23 cellular contexts compared by ENCODE assay signal in the genomic region with DNA sequence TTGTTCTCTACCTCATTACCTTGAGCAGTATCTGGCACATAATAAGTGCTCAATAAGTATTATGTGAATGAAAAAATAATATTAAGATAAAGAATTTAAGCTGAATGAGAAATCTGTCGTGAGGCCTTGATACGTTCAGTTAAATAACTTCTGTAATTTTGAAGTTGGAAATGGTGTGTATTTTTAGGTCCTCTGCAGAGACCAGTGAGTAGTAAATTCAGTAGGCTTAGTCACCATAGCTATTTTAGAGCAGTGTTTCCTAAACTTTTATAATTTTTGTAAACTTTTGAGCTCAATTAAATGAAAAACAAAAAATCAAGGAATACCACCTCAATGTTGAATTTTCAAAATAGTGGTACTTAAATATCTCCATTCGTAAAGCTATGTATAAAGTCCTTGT.
"Had no signal": no experiment of that assay in that cellular context is flagged by ENCODE, and none has a peak within 500 bp of the region (broad histone marks: within the 10 kb centered on the region; RNA-seq: fewer than 3 reads in every experiment).

No MANE protein-coding gene starts in this region.

- H3K27ac ChIP-seq: lower lobe of right lung, pancreas, right lobe of liver, spleen, testis, tibial nerve, upper lobe of right lung, vagina had no signal

- H3K4me3 Mint-ChIP-seq: memory B cell; mesothelial cell of epicardium; nephron; stimulated activated naive B cell treated with anti-CD40 and anti-IgM and Interleukin-4, amounts not matched to agents 10 μg/mL and 1 μg/mL and 100 μg/mL, for 72 hours; stimulated activated naive CD8-positive, alpha-beta T cell treated with anti-CD3 and anti-CD28 coated beads, Interleukin-15, amount 100 ng/mL, for 72 hours had no signal

- H3K9me3 Mint-ChIP-seq: memory B cell; stimulated activated naive B cell treated with anti-CD40 and anti-IgM and Interleukin-4, amounts not matched to agents 10 μg/mL and 1 μg/mL and 100 μg/mL, for 72 hours; stimulated activated naive CD8-positive, alpha-beta T cell treated with anti-CD3 and anti-CD28 coated beads, Interleukin-15, amount 100 ng/mL, for 72 hours had no signal

- H3K27me3 Mint-ChIP-seq: memory B cell; progenitor cell of endocrine pancreas; stimulated activated naive B cell treated with anti-CD40 and anti-IgM and Interleukin-4, amounts not matched to agents 10 μg/mL and 1 μg/mL and 100 μg/mL, for 72 hours; stimulated activated naive CD8-positive, alpha-beta T cell treated with anti-CD3 and anti-CD28 coated beads, Interleukin-15, amount 100 ng/mL, for 72 hours had no signal

- H3K4me1 ChIP-seq: right lobe of liver, testis, upper lobe of right lung had no signal

- DNase-seq: effector memory CD4-positive, alpha-beta T cell; islet precursor cell; lower lobe of right lung; occipital lobe; pancreas; retina; right lobe of liver; spleen; stimulated activated CD4-positive, alpha-beta T cell treated with anti-CD3 and anti-CD28 coated beads, Interleukin-15, amount 100 ng/mL, for 24 hours; stimulated activated CD4-positive, alpha-beta T cell treated with anti-CD3 and anti-CD28 coated beads, Interleukin-1b, Interleukin-23, amount 100 ng/mL, for 48 hours; stimulated activated CD4-positive, alpha-beta T cell treated with anti-CD3 and anti-CD28 coated beads, Interleukin-4, amount 100 ng/mL, for 24 hours; stimulated activated naive B cell treated with anti-CD40 and anti-IgM and Interleukin-4, amounts not matched to agents 10 μg/mL and 1 μg/mL and 100 μg/mL, for 72 hours; stimulated activated naive CD8-positive, alpha-beta T cell treated with anti-CD3 and anti-CD28 coated beads, Interleukin-15, amount 100 ng/mL, for 72 hours; testis; upper lobe of right lung had no signal

- ATAC-seq: esophagus mucosa; left lobe of liver; lower lobe of right lung; pancreas; right lobe of liver; stimulated activated naive B cell treated with anti-CD40 and anti-IgM and Interleukin-4, amounts not matched to agents 10 μg/mL and 1 μg/mL and 100 μg/mL, for 72 hours; stimulated activated naive CD8-positive, alpha-beta T cell treated with anti-CD3 and anti-CD28 coated beads, Interleukin-15, amount 100 ng/mL, for 72 hours; upper lobe of right lung had no signal

- H3K9me3 ChIP-seq: lower lobe of right lung, pancreas, right lobe of liver, spleen, testis, tibial nerve, upper lobe of right lung, vagina had no signal

- H3K4me3 ChIP-seq: lower lobe of right lung, pancreas, right lobe of liver, spleen, testis, tibial nerve, upper lobe of right lung, vagina had no signal

- H3K36me3 ChIP-seq: lower lobe of right lung, pancreas, right lobe of liver, tibial nerve, upper lobe of right lung, vagina had no signal

- H3K27me3 ChIP-seq: pancreas, right lobe of liver, spleen, testis, tibial nerve, upper lobe of right lung, vagina had no signal

- H3K27ac Mint-ChIP-seq: memory B cell; nephron; stimulated activated naive B cell treated with anti-CD40 and anti-IgM and Interleukin-4, amounts not matched to agents 10 μg/mL and 1 μg/mL and 100 μg/mL, for 72 hours; stimulated activated naive CD8-positive, alpha-beta T cell treated with anti-CD3 and anti-CD28 coated beads, Interleukin-15, amount 100 ng/mL, for 72 hours had no signal
